In genomic region chr19:19096641-19097627, GRCh38 we compare ENCODE assay signal across 1 cellular context.
TF ChIP-seq lines count a peak whose summit lies in the region.

No MANE protein-coding gene starts in this region.

TF ChIP-seq in HepG2, 621 proteins besides CTCF, POLR2A, EP300 and RAD21 (continued from another document):
- TF ChIP-seq ARID4A (CRISPR knock-in tag; IDR thresholded peaks at IDR 0.05; ENCODE audit: borderline replicate concordance): peak; percentile 86; the same call in 1 of the 2 replicates
- peak; percentile 94 for TF ChIP-seq ZNF44 (CRISPR knock-in tag; IDR thresholded peaks at IDR 0.05)
- no peak for TF ChIP-seq POLR2G (IDR thresholded peaks at IDR 0.05; ENCODE audit: low read depth, low read length)
- peak; percentile 96 for TF ChIP-seq SNAPC2 (CRISPR knock-in tag; IDR thresholded peaks at IDR 0.05)
- no peak for TF ChIP-seq TCF7L2 (IDR thresholded peaks at IDR 0.05; ENCODE audit: low read depth, low read length)
- TF ChIP-seq TEAD2 (CRISPR knock-in tag; IDR thresholded peaks at IDR 0.05): no peak; the same call in 1 of the 2 replicates
- peak; percentile 84 for TF ChIP-seq BORCS8-MEF2B (CRISPR knock-in tag; IDR thresholded peaks at IDR 0.05)
- no peak for TF ChIP-seq ARHGAP35 (CRISPR knock-in tag; IDR thresholded peaks at IDR 0.05; ENCODE audit: borderline replicate concordance)
- TF ChIP-seq ERF (CRISPR knock-in tag; IDR thresholded peaks at IDR 0.05): no peak
- TF ChIP-seq CCDC6 (CRISPR knock-in tag; IDR thresholded peaks at IDR 0.05): peak; percentile 79; the same call in 1 of the 2 replicates
- TF ChIP-seq AHR (CRISPR knock-in tag; IDR thresholded peaks at IDR 0.05): peak; percentile 65; the same call in 1 of the 2 replicates
- peak; percentile 51 for TF ChIP-seq MXD4 (CRISPR knock-in tag; IDR thresholded peaks at IDR 0.05)
- 0 out of 2 replicates have a peak, but pooled peaks have one; percentile 81 for TF ChIP-seq RNF219 (CRISPR knock-in tag; IDR thresholded peaks at IDR 0.05)
- peak; percentile 94 for TF ChIP-seq KDM6A (CRISPR knock-in tag; IDR thresholded peaks at IDR 0.05; ENCODE audit: low read depth)
- peak; percentile 98 for TF ChIP-seq THRA (CRISPR knock-in tag; IDR thresholded peaks at IDR 0.05; ENCODE audit: borderline replicate concordance)
- TF ChIP-seq DMTF1 (CRISPR knock-in tag; IDR thresholded peaks at IDR 0.05): no peak
- peak; percentile 93 for TF ChIP-seq ZNF605 (CRISPR knock-in tag; IDR thresholded peaks at IDR 0.05)
- TF ChIP-seq ZBTB20 (CRISPR knock-in tag; IDR thresholded peaks at IDR 0.05; ENCODE audit: borderline replicate concordance, low read depth): peak; percentile 89; the same call in 1 of the 2 replicates
- TF ChIP-seq ZNF784 (CRISPR knock-in tag; IDR thresholded peaks at IDR 0.05; ENCODE audit: borderline replicate concordance): peak; percentile 87; the same call in 1 of the 2 replicates
- no peak for TF ChIP-seq THYN1 (CRISPR knock-in tag; IDR thresholded peaks at IDR 0.05; ENCODE audit: borderline replicate concordance, low read depth)
- peak; percentile 42; the same call in 1 of the 2 replicates for TF ChIP-seq SP2 (CRISPR knock-in tag; IDR thresholded peaks at IDR 0.05)
- TF ChIP-seq GFI1 (CRISPR knock-in tag; IDR thresholded peaks at IDR 0.05; ENCODE audit: borderline replicate concordance): peak; percentile 85
- TF ChIP-seq NCOA1 (CRISPR knock-in tag; IDR thresholded peaks at IDR 0.05): peak; percentile 91; the same call in 1 of the 2 replicates
- peak; percentile 96 for TF ChIP-seq ARID5B (CRISPR knock-in tag; IDR thresholded peaks at IDR 0.05)
- no peak for TF ChIP-seq ZNF576 (CRISPR knock-in tag; IDR thresholded peaks at IDR 0.05)
- peak; percentile 51; the same call in 1 of the 2 replicates for TF ChIP-seq YEATS2 (CRISPR knock-in tag; IDR thresholded peaks at IDR 0.05; ENCODE audit: borderline replicate concordance)
- no peak for TF ChIP-seq SNAI1 (CRISPR knock-in tag; IDR thresholded peaks at IDR 0.05; ENCODE audit: borderline replicate concordance)
- no peak; the same call in 1 of the 2 replicates for TF ChIP-seq ZNF547 (CRISPR knock-in tag; IDR thresholded peaks at IDR 0.05)
- peak; percentile 89; the same call in 1 of the 2 replicates for TF ChIP-seq ZNF292 (CRISPR knock-in tag; IDR thresholded peaks at IDR 0.05; ENCODE audit: borderline replicate concordance, low read depth)
- TF ChIP-seq IRF9 (CRISPR knock-in tag; IDR thresholded peaks at IDR 0.05; ENCODE audit: borderline replicate concordance): peak; percentile 94
- TF ChIP-seq FOXO4 (CRISPR knock-in tag; conservative IDR thresholded peaks at IDR 0.05): 0 out of 2 replicates have a peak, but pooled peaks have one; percentile 41
